In the genomic region with DNA sequence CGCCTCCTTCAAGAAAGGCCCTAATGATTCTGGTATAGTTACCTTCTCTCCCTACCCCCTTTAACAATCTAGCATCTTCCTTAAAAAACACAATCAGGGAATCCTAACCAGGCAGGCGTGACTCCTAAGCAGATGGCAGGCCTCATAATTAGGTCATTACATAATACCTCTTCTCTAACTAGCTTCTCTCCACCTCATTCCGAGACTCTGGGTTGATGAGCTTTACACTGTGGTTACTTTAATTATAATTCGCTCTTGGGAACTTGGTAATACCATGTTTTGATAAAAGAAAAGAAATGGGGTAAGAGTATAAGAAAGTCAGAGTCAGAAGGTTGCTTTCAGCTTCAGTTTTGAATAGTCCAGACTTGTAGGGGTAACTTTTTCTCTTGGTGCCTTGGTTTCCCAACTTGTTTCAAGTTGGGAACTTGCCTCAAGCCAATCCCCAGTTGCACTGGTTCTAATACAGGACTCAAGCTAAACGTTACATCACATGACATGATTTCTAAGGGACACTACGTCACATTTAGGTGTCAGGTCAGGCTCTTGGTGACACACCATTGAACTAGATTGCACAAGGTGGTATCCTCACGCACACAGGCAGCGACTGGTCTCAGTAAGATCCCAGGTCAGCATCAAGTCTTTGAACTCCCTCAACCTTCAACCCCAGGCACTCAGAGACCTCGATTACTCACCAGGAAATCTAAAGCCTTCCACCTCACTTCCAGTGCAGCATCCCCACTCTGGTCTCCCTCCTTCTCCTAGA, we compare ENCODE assay signal across 16 cellular contexts. TPM values are rescaled to one million over a fixed set of nuclear protein-coding genes. Genes with fewer than 3 reads are reported as not detected.
DNase-seq lines count a peak whose midpoint lies in the region; ATAC-seq and TF ChIP-seq lines count a peak whose summit lies in the region.
"Had no signal": no experiment of that assay in that cellular context is flagged by ENCODE, and none has a peak within 500 bp of the region (broad histone marks: within the 10 kb centered on the region; RNA-seq: fewer than 3 reads in every experiment).

No MANE protein-coding gene starts in this region.

- H3K27ac ChIP-seq in heart right ventricle (peak overlapping the region in 8 of 10 donors; percentile 9 to 78 (median 57)), esophagus muscularis mucosa (replicated peaks in 1 of 4) (no peak overlapping the region)
- H3K27ac ChIP-seq in effector memory CD4-positive, alpha-beta T cell (ENCODE audit: insufficient read depth, low read length, poor library complexity, severe bottlenecking), result peak overlapping the region; percentile 17

- no peaks in the 10 kb centered on the region for H3K9me3 ChIP-seq in heart right ventricle
- H3K9me3 ChIP-seq in effector memory CD4-positive, alpha-beta T cell (ENCODE audit: control insufficient read depth, low read length), result no peaks in the 10 kb centered on the region
- H3K9me3 ChIP-seq in esophagus muscularis mucosa, result no peaks in the 10 kb centered on the region
- H3K9me3 ChIP-seq: transverse colon had no signal

- TF ChIP-seq EP300 in esophagus muscularis mucosa (IDR thresholded peaks at IDR 0.05), result no peak

- intact Hi-C loops in heart right ventricle (cut with DNase I) (no loop called here), Right ventricle myocardium inferior (cut with DNase I) (no loop called here), esophagus muscularis mucosa (cut with DNase I) (no loop called here)

- H3K4me3 ChIP-seq in heart right ventricle (no peak overlapping the region), esophagus muscularis mucosa (no peak overlapping the region)
- no peak overlapping the region for H3K4me3 ChIP-seq in effector memory CD4-positive, alpha-beta T cell (ENCODE audit: insufficient read depth, low read depth, low read length, poor library complexity, severe bottlenecking)
- H3K4me3 ChIP-seq: transverse colon had no signal

- DNase-seq in heart right ventricle (no peak), Right ventricle myocardium inferior (ENCODE audit: missing footprints) (no peak), NOMO-1 treated with DMSO at 0.1 percent for 48 hours (lab: John Stamatoyannopoulos, UW; ENCODE audit: unreplicated experiment) (peak; percentile 69), occipital lobe (lab: John Stamatoyannopoulos, UW) (no peak), esophagus muscularis mucosa (ENCODE audit: extremely low spot score) (no peak)
- no peak for DNase-seq in effector memory CD4-positive, alpha-beta T cell
- no peak for DNase-seq in stimulated activated CD4-positive, alpha-beta T cell treated with anti-CD3 and anti-CD28 coated beads, Interleukin-4, amount 100 ng/mL, for 24 hours
- DNase-seq: activated CD4-positive, alpha-beta T cell treated with anti-CD3 and anti-CD28 coated beads, Interleukin-2, amount 10 ng/mL, durations not matched to agents 7 days and 5 days; activated gamma-delta T cell treated with Interleukin-2 at 50 U/mL for 16 hours; midbrain; NCI-H1436; NCI-H510A; posterior cingulate gyrus; RPMI8226; transverse colon had no signal

- no peaks in the 10 kb centered on the region for H3K36me3 ChIP-seq in heart right ventricle
- H3K36me3 ChIP-seq in effector memory CD4-positive, alpha-beta T cell (ENCODE audit: control insufficient read depth, insufficient read depth, low read length), result no peaks in the 10 kb centered on the region
- no peaks in the 10 kb centered on the region for H3K36me3 ChIP-seq in esophagus muscularis mucosa
- H3K36me3 ChIP-seq: transverse colon had no signal

- H3K27me3 ChIP-seq in heart right ventricle (no peaks in the 10 kb centered on the region), esophagus muscularis mucosa (no peaks in the 10 kb centered on the region)
- H3K27me3 ChIP-seq in effector memory CD4-positive, alpha-beta T cell (replicated peaks; ENCODE audit: control insufficient read depth, insufficient read depth, low read length, poor library complexity, severe bottlenecking), result no peaks in the 10 kb centered on the region
- H3K27me3 ChIP-seq: transverse colon had no signal

- H3K4me1 ChIP-seq in heart right ventricle (peaks cover 0 to 88% (median 54%) of the 10 kb centered on the region in 9 donors), esophagus muscularis mucosa (peaks cover 23 to 49% (median 35%) of the 10 kb centered on the region in 4 donors)
- peaks cover 38% of the 10 kb centered on the region for H3K4me1 ChIP-seq in effector memory CD4-positive, alpha-beta T cell (ENCODE audit: control insufficient read depth, insufficient read depth, low read length, poor library complexity, severe bottlenecking)

- no peak for TF ChIP-seq CTCF in heart right ventricle (IDR thresholded peaks at IDR 0.05)
- no peak for TF ChIP-seq CTCF in esophagus muscularis mucosa (IDR thresholded peaks at IDR 0.05)

- ATAC-seq in heart right ventricle, result no peak
- no peak for ATAC-seq in Right ventricle myocardium inferior
- ATAC-seq in GM18517 (IDR thresholded peaks at IDR 0.05; ENCODE audit: unreplicated experiment), result no peak

- TF ChIP-seq POLR2A in esophagus muscularis mucosa (IDR thresholded peaks at IDR 0.05; ENCODE audit: low read depth), result no peak

- WGBS in heart right ventricle, 2 donors, result 80 to 84% methylated on average over 9 of the region's 9 CpGs
- WGBS in esophagus muscularis mucosa, result 89% methylated on average over 9 of the region's 9 CpGs

RNA-seq across cellular contexts. Expression of a gene that starts 59.2 kb away (rescaled TPM):
- total RNA-seq in heart right ventricle (100 to 1,000 TPM in 7 of 10 donors, 10 to 100 TPM in 3; 70.2 to 148 (median 125) TPM), Right ventricle myocardium inferior (76.2 TPM), occipital lobe (37.7 TPM), esophagus muscularis mucosa (10 to 100 TPM; 27.8 to 53.2 (median 41.9) TPM)
- 10 to 100 TPM; 10.1 to 34.2 TPM for polyA plus RNA-seq in heart right ventricle

Comparison
In these comparisons a context has a peak if more than half of its experiments do, and no peak if none do; other contexts are left out.
1. H3K27ac ChIP-seq: peak in heart right ventricle (8 of 10) and effector memory CD4-positive, alpha-beta T cell (single experiment); none in esophagus muscularis mucosa (0 of 4).